Comparison of ENCODE assay signal across 8 cellular contexts in genomic region chr1:233295775-233296322, GRCh38. TPM values are rescaled to one million over a fixed set of nuclear protein-coding genes. Genes with fewer than 3 reads are reported as not detected.
DNase-seq lines count a peak whose midpoint lies in the region; ATAC-seq, FAIRE-seq and TF ChIP-seq lines count a peak whose summit lies in the region.

No MANE protein-coding gene starts in this region.

- no peaks in the 10 kb centered on the region for H3K27me3 Mint-ChIP-seq in activated T-cell treated with anti-CD3 and anti-CD28 coated beads, Interleukin-2, amount 50 U/mL, for 4 hours (ENCODE audit: low read depth)
- H3K27me3 Mint-ChIP-seq in activated CD4-positive, alpha-beta memory T cell treated with anti-CD3 and anti-CD28 coated beads, Interleukin-2, amount 10 ng/mL, durations not matched to agents 7 days and 5 days, result peaks cover 3% of the 10 kb centered on the region

- peak overlapping the region; percentile 94 for H3K4me3 Mint-ChIP-seq in activated T-cell treated with anti-CD3 and anti-CD28 coated beads, Interleukin-2, amount 50 U/mL, for 4 hours
- H3K4me3 Mint-ChIP-seq in activated CD4-positive, alpha-beta memory T cell treated with anti-CD3 and anti-CD28 coated beads, Interleukin-2, amount 10 ng/mL, durations not matched to agents 7 days and 5 days, result peak overlapping the region; percentile 95

- CTCF ChIA-PET in activated CD4-positive, alpha-beta memory T cell treated with anti-CD3 and anti-CD28 coated beads, Interleukin-2, amount 10 ng/mL, durations not matched to agents 7 days and 5 days (lab: Charles Lee), result interaction anchor here (2.2 kb wide), 1 partner anchor 9 kb away, joined by 5 read pairs; no protein-coding TSS in a partner anchor

- ATAC-seq in activated T-cell treated with anti-CD3 and anti-CD28 coated beads, Interleukin-2, amount 50 U/mL, for 4 hours, result no peak
- ATAC-seq in HG03521 (IDR thresholded peaks at IDR 0.05; ENCODE audit: unreplicated experiment), result no peak

- dilution Hi-C loops in keratinocyte (cut with MboI; ENCODE audit: extremely low pct_ligation_motif_present, low sequenced_read_pairs), result no loop called here

- H3K9me3 ChIP-seq in keratinocyte (ENCODE audit: control insufficient read depth, low read depth, low read length), result no peaks in the 10 kb centered on the region
- no peaks in the 10 kb centered on the region for H3K9me3 ChIP-seq in subcutaneous abdominal adipose tissue (ENCODE audit: control insufficient read depth in 5 of 5, low read length in 5 of 5)

- H3K36me3 ChIP-seq in keratinocyte (ENCODE audit: control insufficient read depth in 2 of 2, extremely low read depth in 1 of 2, insufficient read depth in 2 of 2, low read length in 2 of 2), result peaks cover 0 to 7% of the 10 kb centered on the region in 2 experiments
- H3K36me3 ChIP-seq in subcutaneous abdominal adipose tissue (ENCODE audit: control insufficient read depth in 5 of 5, insufficient read depth in 5 of 5, low read length in 5 of 5), result no peaks in the 10 kb centered on the region

- POLR2A ChIA-PET in activated CD4-positive, alpha-beta memory T cell treated with anti-CD3 and anti-CD28 coated beads, Interleukin-2, amount 10 ng/mL, durations not matched to agents 7 days and 5 days (lab: Charles Lee), result interaction anchor here (1.3 to 1.7 kb wide), 3 partner anchors 30 to 40 kb away, joined by 3 to 4 read pairs (median 4); partner anchors contain the start of gene MAP3K21

- no peaks in the 10 kb centered on the region for H4K20me1 ChIP-seq in keratinocyte (ENCODE audit: control insufficient read depth, extremely low read depth, insufficient read depth, low read length)

- TF ChIP-seq CTCF in keratinocyte (optimal IDR thresholded peaks at IDR 0.05 in 1 of 3, IDR thresholded peaks at IDR 0.05 in 1 of 3, conservative IDR thresholded peaks at IDR 0.05 in 1 of 3; ENCODE audit: extremely low read depth in 1 of 3, insufficient read depth in 2 of 3, low read length in 3 of 3) (no peak), GM13976 (IDR thresholded peaks at IDR 0.05; ENCODE audit: borderline replicate concordance, control extremely low read depth, extremely low read depth, insufficient read depth, missing control alignments) (no peak)

- H3K27me3 ChIP-seq in keratinocyte (ENCODE audit: control insufficient read depth, extremely low read depth, insufficient read depth, low read length) (no peaks in the 10 kb centered on the region), subcutaneous abdominal adipose tissue (ENCODE audit: control insufficient read depth in 5 of 5, insufficient read depth in 4 of 5, low read length in 5 of 5) (peaks cover 0 to 8% (median 4%) of the 10 kb centered on the region in 5 donors)

- no peak for DNase-seq in activated T-cell treated with anti-CD3 and anti-CD28 coated beads, Interleukin-2, amount 50 U/mL, for 4 hours
- no peak for DNase-seq in activated T-cell treated with anti-CD3 and anti-CD28 coated beads, Interleukin-2, amount 50 U/mL, for 48 hours
- DNase-seq in activated CD4-positive, alpha-beta memory T cell treated with anti-CD3 and anti-CD28 coated beads, Interleukin-2, amount 10 ng/mL, durations not matched to agents 7 days and 5 days, result no peak
- DNase-seq in keratinocyte (ENCODE audit: low read depth, low spot score), result no peak
- DNase-seq in mucosa of gallbladder (ENCODE audit: low spot score), result no peak
- DNase-seq in GM13976 (ENCODE audit: low spot score), result no peak

- H3K4me2 ChIP-seq in keratinocyte (ENCODE audit: control insufficient read depth, extremely low read depth, insufficient read depth, low read depth, low read length), result peak overlapping the region; percentile 72

- H3K27ac ChIP-seq in keratinocyte (ENCODE audit: control insufficient read depth, insufficient read depth, low read length) (peak overlapping the region; percentile 94), subcutaneous abdominal adipose tissue (ENCODE audit: low read depth, low read length) (peak overlapping the region; percentile 35)

- FAIRE-seq in keratinocyte (lab: Jason Lieb, UNC), result no peak

- H3K4me3 ChIP-seq in keratinocyte (ENCODE audit: control insufficient read depth in 2 of 3, extremely low read depth in 1 of 3, insufficient read depth in 2 of 3, low read depth in 1 of 3, low read length in 3 of 3) (peak overlapping the region; percentile 81 to 98 (median 93)), subcutaneous abdominal adipose tissue (ENCODE audit: low read depth in 1 of 5, low read length in 5 of 5) (peak overlapping the region; percentile 53 to 77 (median 75))

- no peaks in the 10 kb centered on the region for H3K36me3 Mint-ChIP-seq in activated T-cell treated with anti-CD3 and anti-CD28 coated beads, Interleukin-2, amount 50 U/mL, for 4 hours (ENCODE audit: insufficient read depth)
- H3K36me3 Mint-ChIP-seq in activated CD4-positive, alpha-beta memory T cell treated with anti-CD3 and anti-CD28 coated beads, Interleukin-2, amount 10 ng/mL, durations not matched to agents 7 days and 5 days (ENCODE audit: low read depth), result peaks cover 9% of the 10 kb centered on the region

- H3K9ac ChIP-seq in keratinocyte (ENCODE audit: control insufficient read depth, extremely low read depth, insufficient read depth, low read length) (peak overlapping the region; percentile 93), subcutaneous abdominal adipose tissue (ENCODE audit: low read length in 5 of 5) (peak overlapping the region in 2 of 5 donors; percentile 25 to 31)

- H3K27ac Mint-ChIP-seq in activated CD4-positive, alpha-beta memory T cell treated with anti-CD3 and anti-CD28 coated beads, Interleukin-2, amount 10 ng/mL, durations not matched to agents 7 days and 5 days, result peak overlapping the region; percentile 88

- peaks cover 35% of the 10 kb centered on the region for H3K4me1 ChIP-seq in keratinocyte (ENCODE audit: control insufficient read depth, extremely low read depth, insufficient read depth, low read length)
- peaks cover 0 to 21% (median 9%) of the 10 kb centered on the region in 5 donors for H3K4me1 ChIP-seq in subcutaneous abdominal adipose tissue (ENCODE audit: control insufficient read depth in 5 of 5, insufficient read depth in 5 of 5, low read length in 5 of 5)

- in situ Hi-C loops in GM13976 (cut with MboI; ENCODE audit: low sequenced_read_pairs, unreplicated experiment), result no loop called here

- no peaks in the 10 kb centered on the region for H3K9me3 Mint-ChIP-seq in activated T-cell treated with anti-CD3 and anti-CD28 coated beads, Interleukin-2, amount 50 U/mL, for 4 hours
- H3K9me3 Mint-ChIP-seq in activated CD4-positive, alpha-beta memory T cell treated with anti-CD3 and anti-CD28 coated beads, Interleukin-2, amount 10 ng/mL, durations not matched to agents 7 days and 5 days, result no peaks in the 10 kb centered on the region

- peaks cover 38% of the 10 kb centered on the region for H3K79me2 ChIP-seq in keratinocyte (ENCODE audit: control insufficient read depth, insufficient read depth, low read length)

- H3K9me1 ChIP-seq in keratinocyte (ENCODE audit: control insufficient read depth, extremely low read depth, insufficient read depth, low read length), result no peaks in the 10 kb centered on the region

- peaks cover 29% of the 10 kb centered on the region for H3K4me1 Mint-ChIP-seq in activated T-cell treated with anti-CD3 and anti-CD28 coated beads, Interleukin-2, amount 50 U/mL, for 4 hours (ENCODE audit: low read depth)
- peaks cover 35% of the 10 kb centered on the region for H3K4me1 Mint-ChIP-seq in activated CD4-positive, alpha-beta memory T cell treated with anti-CD3 and anti-CD28 coated beads, Interleukin-2, amount 10 ng/mL, durations not matched to agents 7 days and 5 days

- peak overlapping the region; percentile 37 for H2AFZ ChIP-seq in keratinocyte (ENCODE audit: control insufficient read depth, low read length)

RNA-seq across cellular contexts. Expression of gene PCNX2, which starts 0.3 kb away (rescaled TPM):
- total RNA-seq in activated T-cell treated with anti-CD3 and anti-CD28 coated beads, Interleukin-2, amount 50 U/mL, for 4 hours, result 10 to 100 TPM; 15.1 to 17.3 (median 15.3) TPM
- 10 to 100 TPM; 21.8 to 23.2 TPM for total RNA-seq in activated CD4-positive, alpha-beta memory T cell treated with anti-CD3 and anti-CD28 coated beads, Interleukin-2, amount 10 ng/mL, durations not matched to agents 7 days and 5 days
- polyA plus RNA-seq in keratinocyte, result 18.0 to 23.2 TPM (median 19.8 TPM) in 3 replicates
- polyA plus RNA-seq in keratinocyte (2011; ENCODE audit: low read depth), result 9.3 TPM
- polyA plus RNA-seq in keratinocyte (2011; cell fraction: cytosol; rRNA removed), result 12.8 and 16.1 TPM in 2 replicates
- 70.6 and 74.9 TPM in 2 replicates for polyA plus RNA-seq in keratinocyte (2011; cell fraction: nucleus; rRNA removed)
- polyA plus RNA-seq in keratinocyte (2012; ENCODE audit: low replicate concordance), result 8.6 and 9.7 TPM in 2 replicates
- 63.3 to 145 TPM (median 112 TPM) in 3 replicates for polyA minus RNA-seq in keratinocyte
- polyA minus RNA-seq in keratinocyte (2011; cell fraction: cytosol; rRNA and poly(A)+ RNA removed), result 32.2 TPM
- polyA minus RNA-seq in keratinocyte (2011; cell fraction: nucleus; rRNA and poly(A)+ RNA removed), result 88.0 and 176 TPM in 2 replicates
- 28.4 TPM for total RNA-seq in mucosa of gallbladder

RNA-seq across cellular contexts. Expression of gene MAP3K21, which starts 31.7 kb away (rescaled TPM):
- 1 to 10 TPM; 1.0 to 1.1 (median 1.0) TPM for total RNA-seq in activated T-cell treated with anti-CD3 and anti-CD28 coated beads, Interleukin-2, amount 50 U/mL, for 4 hours
- 1 to 10 TPM; 4.4 to 4.6 TPM for total RNA-seq in activated CD4-positive, alpha-beta memory T cell treated with anti-CD3 and anti-CD28 coated beads, Interleukin-2, amount 10 ng/mL, durations not matched to agents 7 days and 5 days
- polyA plus RNA-seq in keratinocyte, result 4.4 to 6.4 TPM (median 4.5 TPM) in 3 replicates
- 1.7 TPM for polyA plus RNA-seq in keratinocyte (2011; ENCODE audit: low read depth)
- polyA plus RNA-seq in keratinocyte (2011; cell fraction: cytosol; rRNA removed), result 2.8 and 4.8 TPM in 2 replicates
- 7.8 and 10.1 TPM in 2 replicates for polyA plus RNA-seq in keratinocyte (2011; cell fraction: nucleus; rRNA removed)
- polyA plus RNA-seq in keratinocyte (2012; ENCODE audit: low replicate concordance), result 2.5 and 2.9 TPM in 2 replicates
- polyA minus RNA-seq in keratinocyte, result 7.1 to 12.2 TPM (median 10.2 TPM) in 3 replicates
- 5.8 TPM for polyA minus RNA-seq in keratinocyte (2011; cell fraction: cytosol; rRNA and poly(A)+ RNA removed)
- polyA minus RNA-seq in keratinocyte (2011; cell fraction: nucleus; rRNA and poly(A)+ RNA removed), result 6.2 and 7.4 TPM in 2 replicates
- 11.9 TPM for total RNA-seq in mucosa of gallbladder
